8 cellular contexts compared by ENCODE assay signal in genomic region chr13:78603240-78603947, GRCh38. TPM values are rescaled to one million over a fixed set of nuclear protein-coding genes. Genes with fewer than 3 reads are reported as not detected.
A peak's percentile ranks its signal among the peaks of the same experiment; 100 is the strongest.
DNase-seq lines count a peak whose midpoint lies in the region; ATAC-seq and TF ChIP-seq lines count a peak whose summit lies in the region.

Gene POU4F1, minus strand, starts transcription at chr13:78603552. Its CDS starts 226 bp downstream, at chr13:78603326.

- H3K4me1 Mint-ChIP-seq in stimulated activated naive CD8-positive, alpha-beta T cell treated with anti-CD3 and anti-CD28 coated beads, Interleukin-15, amount 100 ng/mL, for 72 hours = peaks cover 70% of the 10 kb centered on the region

- intact Hi-C loops in mucosa of descending colon (cut with DNase I, micrococcal nuclease) = no loop called here

- no peaks in the 10 kb centered on the region for H3K9me3 ChIP-seq in mucosa of descending colon

- H3K27ac Mint-ChIP-seq in stimulated activated naive CD8-positive, alpha-beta T cell treated with anti-CD3 and anti-CD28 coated beads, Interleukin-15, amount 100 ng/mL, for 72 hours = peak within 1 kb of the TSS in 1 of 2 donors; percentile 82

- no peaks in the 10 kb centered on the region for H3K36me3 ChIP-seq in mucosa of descending colon (ENCODE audit: low read depth)

- H3K4me3 ChIP-seq in coronary artery (peak within 1 kb of the TSS; percentile 67), mucosa of descending colon (no peak within 1 kb of the TSS)

- H3K4me3 Mint-ChIP-seq in stimulated activated naive CD8-positive, alpha-beta T cell treated with anti-CD3 and anti-CD28 coated beads, Interleukin-15, amount 100 ng/mL, for 72 hours = peak within 1 kb of the TSS; percentile 85 to 89

- in situ Hi-C loops in GM13977 (cut with MboI; ENCODE audit: low pct_unique_long_range_greater_than_20kb, low sequenced_read_pairs, unreplicated experiment) = no loop called here

- DNase-seq in GM13977 (ENCODE audit: low spot score) (peak; percentile 89), NCI-H1417 (lab: John Stamatoyannopoulos, UW) (peak; percentile 97 to 98 (median 97)), T-helper 9 cell (peak; percentile 43), coronary artery (ENCODE audit: low spot score) (no peak), mucosa of descending colon (peak; percentile 65 to 82 (median 75)), HCEC 1CT (no peak)
- DNase-seq in stimulated activated naive CD8-positive, alpha-beta T cell treated with anti-CD3 and anti-CD28 coated beads, Interleukin-15, amount 100 ng/mL, for 72 hours = peak; percentile 75 to 81

- H3K9me3 Mint-ChIP-seq in stimulated activated naive CD8-positive, alpha-beta T cell treated with anti-CD3 and anti-CD28 coated beads, Interleukin-15, amount 100 ng/mL, for 72 hours = no peaks in the 10 kb centered on the region

- H3K4me1 ChIP-seq in mucosa of descending colon (ENCODE audit: low read depth) = peaks cover 17% of the 10 kb centered on the region

- peak; percentile 92 for ATAC-seq in HG02678 (IDR thresholded peaks at IDR 0.05; ENCODE audit: unreplicated experiment)
- ATAC-seq in mucosa of descending colon = peak; percentile 82
- ATAC-seq in stimulated activated naive CD8-positive, alpha-beta T cell treated with anti-CD3 and anti-CD28 coated beads, Interleukin-15, amount 100 ng/mL, for 72 hours = peak; percentile 92

- peaks cover 98% of the 10 kb centered on the region for H3K27me3 Mint-ChIP-seq in stimulated activated naive CD8-positive, alpha-beta T cell treated with anti-CD3 and anti-CD28 coated beads, Interleukin-15, amount 100 ng/mL, for 72 hours

- H3K27ac ChIP-seq in coronary artery = no peak within 1 kb of the TSS

- no peak for TF ChIP-seq CTCF in GM13977 (IDR thresholded peaks at IDR 0.05; ENCODE audit: extremely low read depth, insufficient read depth, missing control alignments)
- no peak for TF ChIP-seq CTCF in coronary artery (IDR thresholded peaks at IDR 0.05)
- no peak for TF ChIP-seq CTCF in mucosa of descending colon (IDR thresholded peaks at IDR 0.05)

RNA-seq across cellular contexts. Expression of gene POU4F1, which starts in this region (rescaled TPM):
- total RNA-seq in mucosa of descending colon = not detected

Comparison
In these comparisons a context has a peak if more than half of its experiments do, and no peak if none do; other contexts are left out.
1. Peak in DNase-seq and ATAC-seq in mucosa of descending colon; RNA of the gene not detected or under 1 TPM.
2. DNase-seq: peak in GM13977 (single experiment), NCI-H1417 (3 of 3), T-helper 9 cell (single experiment) and stimulated activated naive CD8-positive, alpha-beta T cell treated with anti-CD3 and anti-CD28 coated beads, Interleukin-15, amount 100 ng/mL, for 72 hours (2 of 2); none in coronary artery (single experiment) and HCEC 1CT (single experiment).
3. Peak in every context shown above with its lines, with median percentiles within 50 percentile points of each other: ATAC-seq.